ENCODE assay signal across 8 cellular contexts in genomic region chr11:76380977-76381719, GRCh38. TPM values are rescaled to one million over a fixed set of nuclear protein-coding genes. Genes with fewer than 3 reads are reported as not detected.
A peak's percentile ranks its signal among the peaks of the same experiment; 100 is the strongest.
DNase-seq lines count a peak whose midpoint lies in the region; ATAC-seq and TF ChIP-seq lines count a peak whose summit lies in the region.

GVQW3 (plus strand) TSS chr11:76381323; CDS start chr11:76381829, 506 bp downstream.
THAP12 (minus strand) TSS chr11:76381132; CDS start chr11:76380836, 296 bp downstream.

- H3K9me3 ChIP-seq in adrenal gland (replicated peaks in 1 of 3) (no peaks in the 10 kb centered on the region), left ventricle myocardium inferior (replicated peaks) (no peaks in the 10 kb centered on the region), prostate gland (no peaks in the 10 kb centered on the region)

- TF ChIP-seq POLR2A in adrenal gland (IDR thresholded peaks at IDR 0.05) (peak; percentile 62 to 95), prostate gland (IDR thresholded peaks at IDR 0.05) (peak; percentile 84)

- DNase-seq in GM13976 (ENCODE audit: low spot score) (peak; percentile 98), NCI-H1436 (lab: John Stamatoyannopoulos, UW) (peak; percentile 96), SW480 (ENCODE audit: low spot score) (peak; percentile 97), adrenal gland (peak; percentile 97 to 99 (median 98)), left ventricle myocardium inferior (peak; percentile 97), prostate gland (ENCODE audit: low spot score) (peak; percentile 96)

- H3K4me3 ChIP-seq in adrenal gland = peak within 1 kb of the TSS; percentile 17 to 98 (median 52)
- H3K4me3 ChIP-seq in left ventricle myocardium inferior = peak within 1 kb of the TSS; percentile 99
- peak within 1 kb of the TSS; percentile 81 to 87 for H3K4me3 ChIP-seq in prostate gland
- peak within 1 kb of the TSS; percentile 93 for H3K4me3 ChIP-seq in urinary bladder (ENCODE audit: low read depth, low read length)

- peak; percentile 62 for ATAC-seq in HG02852 (IDR thresholded peaks at IDR 0.05; ENCODE audit: unreplicated experiment)

- WGBS in adrenal gland, 4 donors = 0 to 1% (median 0%) methylated on average over 16 to 69 of the region's 69 CpGs
- WGBS in prostate gland = under 1% methylated on average over 52 of the region's 69 CpGs
- WGBS in urinary bladder = under 1% methylated on average over 69 of the region's 69 CpGs

- no peaks in the 10 kb centered on the region for H3K27me3 ChIP-seq in adrenal gland
- no peaks in the 10 kb centered on the region for H3K27me3 ChIP-seq in left ventricle myocardium inferior (ENCODE audit: low read depth)
- H3K27me3 ChIP-seq in prostate gland (replicated peaks; ENCODE audit: insufficient read depth) = no peaks in the 10 kb centered on the region

- H3K27ac ChIP-seq in adrenal gland (peak within 1 kb of the TSS in 4 of 5 donors; percentile 67 to 95 (median 83)), left ventricle myocardium inferior (replicated peaks) (peak within 1 kb of the TSS; percentile 92), prostate gland (peak within 1 kb of the TSS; percentile 76 to 77), urinary bladder (ENCODE audit: low read depth) (peak within 1 kb of the TSS; percentile 81)

- TF ChIP-seq CTCF in GM13976 (IDR thresholded peaks at IDR 0.05; ENCODE audit: borderline replicate concordance, control extremely low read depth, extremely low read depth, insufficient read depth, missing control alignments) (peak; percentile 49), adrenal gland (IDR thresholded peaks at IDR 0.05) (no peak), left ventricle myocardium inferior (IDR thresholded peaks at IDR 0.05; ENCODE audit: borderline replicate concordance) (peak; percentile 17), prostate gland (IDR thresholded peaks at IDR 0.05) (peak in 1 of 4 experiments; percentile 27)

- H3K4me1 ChIP-seq in adrenal gland (replicated peaks in 1 of 2) (peaks cover 12 to 26% of the 10 kb centered on the region in 2 donors), left ventricle myocardium inferior (peaks cover 52% of the 10 kb centered on the region), prostate gland (replicated peaks) (no peaks in the 10 kb centered on the region), urinary bladder (ENCODE audit: insufficient read depth) (no peaks in the 10 kb centered on the region)

- no peaks in the 10 kb centered on the region for H3K36me3 ChIP-seq in adrenal gland (replicated peaks in 1 of 2)
- no peaks in the 10 kb centered on the region for H3K36me3 ChIP-seq in left ventricle myocardium inferior
- H3K36me3 ChIP-seq in prostate gland = no peaks in the 10 kb centered on the region
- no peaks in the 10 kb centered on the region for H3K36me3 ChIP-seq in urinary bladder (ENCODE audit: insufficient read depth)

- intact Hi-C loops in adrenal gland (cut with DNase I) = no loop called here
- intact Hi-C loops in left ventricle myocardium inferior (cut with micrococcal nuclease) = no loop called here
- intact Hi-C loops in prostate gland (cut with DNase I) = loop anchor here (5.0 kb wide), 1 partner anchor 61 kb away; no protein-coding TSS in a partner anchor

- in situ Hi-C loops in GM13976 (cut with MboI; ENCODE audit: low sequenced_read_pairs, unreplicated experiment) = no loop called here

RNA-seq across cellular contexts. Expression of gene GVQW3, which starts in this region (rescaled TPM):
- total RNA-seq in adrenal gland (1 to 10 TPM in 6 of 8 donors, under 1 TPM in 2; 0.54 to 3.7 (median 2.4) TPM), left ventricle myocardium inferior (1.8 TPM), prostate gland (1 to 10 TPM; 1.1 to 2.5 TPM), urinary bladder (6.1 TPM)
- polyA plus RNA-seq in adrenal gland (1 to 10 TPM in 1 of 3 donors, under 1 TPM in 2; 0.61 to 6.6 (median 0.97) TPM), urinary bladder (1.7 TPM)

RNA-seq across cellular contexts. Expression of gene THAP12, which starts in this region (rescaled TPM):
- total RNA-seq in adrenal gland = 10 to 100 TPM; 24.8 to 51.3 (median 42.0) TPM
- polyA plus RNA-seq in adrenal gland = 10 to 100 TPM; 18.9 to 75.4 (median 21.9) TPM
- total RNA-seq in left ventricle myocardium inferior = 20.5 TPM
- 10 to 100 TPM; 26.6 to 31.9 TPM for total RNA-seq in prostate gland
- 85.4 TPM for total RNA-seq in urinary bladder
- 25.0 TPM for polyA plus RNA-seq in urinary bladder

Comparison
In these comparisons a context has a peak if more than half of its experiments do, and no peak if none do; other contexts are left out.
1. Peak in every context shown above with its lines: DNase-seq, ATAC-seq, H3K4me3 ChIP-seq and H3K27ac ChIP-seq.
2. CTCF ChIP-seq: peak in GM13976 (single experiment) and left ventricle myocardium inferior (single experiment); none in adrenal gland (0 of 6).